ENCODE assay signal across 12 cellular contexts in the genomic region with DNA sequence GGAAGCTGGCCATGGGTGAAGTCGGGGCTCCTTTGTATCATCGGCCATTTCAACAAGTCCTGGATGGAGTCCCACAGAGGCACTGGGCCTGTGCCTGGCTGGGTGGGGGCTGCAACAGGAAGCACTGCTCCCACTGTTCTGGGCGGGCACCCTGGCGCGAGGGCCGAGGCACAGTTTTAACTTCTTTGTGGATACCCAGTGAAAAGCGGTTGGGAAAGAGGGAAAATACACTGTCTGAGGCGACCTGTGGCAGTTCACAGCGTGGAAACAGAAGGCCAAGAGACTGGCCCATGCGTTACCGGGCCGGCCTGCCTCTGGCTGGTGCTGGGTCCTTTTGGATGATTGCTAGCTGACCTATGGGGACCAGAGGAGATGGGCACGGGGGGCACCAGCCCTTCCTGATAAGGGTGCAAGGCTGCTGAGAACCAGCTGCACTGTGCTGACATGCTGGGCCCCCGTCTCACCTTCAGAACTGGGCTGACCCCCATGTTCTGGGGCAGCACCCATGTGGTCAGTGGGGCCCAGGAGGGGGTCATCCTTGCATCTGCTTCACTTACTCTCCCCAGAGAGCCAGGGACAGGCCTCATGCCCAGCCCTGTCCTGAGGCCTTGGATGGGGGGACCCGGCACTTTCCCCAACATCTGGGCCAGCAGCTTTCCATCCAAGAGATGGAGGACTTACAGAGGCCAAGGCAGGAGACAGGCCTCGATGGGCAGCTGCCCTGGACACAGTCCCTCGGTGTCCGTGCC. TPM values are rescaled to one million over a fixed set of nuclear protein-coding genes. Genes with fewer than 3 reads are reported as not detected.
A peak's percentile ranks its signal among the peaks of the same experiment; 100 is the strongest.
DNase-seq lines count a peak whose midpoint lies in the region; ATAC-seq and TF ChIP-seq lines count a peak whose summit lies in the region.
"Had no signal": no experiment of that assay in that cellular context is flagged by ENCODE, and none has a peak within 500 bp of the region (broad histone marks: within the 10 kb centered on the region; RNA-seq: fewer than 3 reads in every experiment).

No MANE protein-coding gene starts in this region.

- H3K27me3 ChIP-seq in H7 (ENCODE audit: control insufficient read depth, insufficient read depth, low read length), result peaks cover 23% of the 10 kb centered on the region

- H3K4me3 ChIP-seq in H7 (ENCODE audit: insufficient read depth, low read depth, low read length) (no peak overlapping the region), mucosa of descending colon (no peak overlapping the region)
- H3K4me3 ChIP-seq: tibial artery had no signal

- peak overlapping the region; percentile 34 for H3K27ac Mint-ChIP-seq in activated T-helper 1 cell treated with anti-CD3 and anti-CD28 coated beads, Interleukin-12 subunit alpha, Interleukin-12 subunit beta, Interleukin-2, Interleukin-4 antibody, amounts not matched to agents 30 ng/mL and 10 ng/mL and 1 ng/mL, durations not matched to agents 14 hours and 24 hours and 36 hours
- no peak overlapping the region for H3K27ac Mint-ChIP-seq in HFFc6
- H3K27ac Mint-ChIP-seq: activated CD4-positive, alpha-beta T cell treated with anti-CD3 and anti-CD28 coated beads for 36 hours had no signal

- intact Hi-C loops in activated T-helper 1 cell treated with anti-CD3 and anti-CD28 coated beads, Interleukin-12 subunit alpha, Interleukin-12 subunit beta, Interleukin-2, Interleukin-4 antibody, amounts not matched to agents 30 ng/mL and 10 ng/mL and 1 ng/mL, durations not matched to agents 14 hours and 24 hours and 36 hours (cut with micrococcal nuclease), result loop anchor here (1.0 kb wide), 3 partner anchors 11 to 211 kb away; partner anchors contain the start of genes AP5B1, BANF1 and EIF1AD
- intact Hi-C loops in mucosa of descending colon (cut with DNase I, micrococcal nuclease), result no loop called here

- TF ChIP-seq CTCF in 22Rv1 (IDR thresholded peaks at IDR 0.05) (no peak), mucosa of descending colon (IDR thresholded peaks at IDR 0.05) (no peak), HFFc6 (IDR thresholded peaks at IDR 0.05) (no peak)

- no peak for ATAC-seq in mucosa of descending colon
- ATAC-seq: activated CD4-positive, alpha-beta T cell treated with anti-CD3 and anti-CD28 coated beads for 36 hours had no signal

- peaks cover 42% of the 10 kb centered on the region for H3K4me1 ChIP-seq in mucosa of descending colon (ENCODE audit: low read depth)

- no peaks in the 10 kb centered on the region; the same call in 1 of the 2 replicates for H3K36me3 ChIP-seq in H7 (replicated peaks; ENCODE audit: control insufficient read depth, insufficient read depth, low read length)
- H3K36me3 ChIP-seq in mucosa of descending colon (ENCODE audit: low read depth), result peaks cover 6% of the 10 kb centered on the region

- H3K9me3 Mint-ChIP-seq in activated T-helper 1 cell treated with anti-CD3 and anti-CD28 coated beads, Interleukin-12 subunit alpha, Interleukin-12 subunit beta, Interleukin-2, Interleukin-4 antibody, amounts not matched to agents 30 ng/mL and 10 ng/mL and 1 ng/mL, durations not matched to agents 14 hours and 24 hours and 36 hours, result no peaks in the 10 kb centered on the region
- H3K9me3 Mint-ChIP-seq in HFFc6, result no peaks in the 10 kb centered on the region

- TF ChIP-seq POLR2A in erythroblast (IDR thresholded peaks at IDR 0.05; ENCODE audit: low read length), result no peak

- DNase-seq in H7, result peak; percentile 35
- no peak for DNase-seq in activated T-helper 1 cell treated with anti-CD3 and anti-CD28 coated beads, Interleukin-12 subunit alpha, Interleukin-12 subunit beta, Interleukin-2, Interleukin-4 antibody, amounts not matched to agents 30 ng/mL and 10 ng/mL and 1 ng/mL, durations not matched to agents 14 hours and 24 hours and 36 hours (ENCODE audit: low spot score)
- peak in 2 of 3 donors; percentile 16 to 50 for DNase-seq in mucosa of descending colon
- DNase-seq in NCI-H1092 treated with DMSO at 0.1 percent for 48 hours (lab: John Stamatoyannopoulos, UW), result no peak
- DNase-seq in erythroblast (lab: John Stamatoyannopoulos, UW), result no peak
- no peak for DNase-seq in NCI-H1694 treated with DMSO at 0.1 percent for 48 hours (lab: John Stamatoyannopoulos, UW)
- DNase-seq in HFFc6, result no peak
- DNase-seq: activated CD4-positive, alpha-beta T cell treated with anti-CD3 and anti-CD28 coated beads for 36 hours; anterior cingulate cortex; tibial artery had no signal

- no peaks in the 10 kb centered on the region for H3K36me3 Mint-ChIP-seq in activated T-helper 1 cell treated with anti-CD3 and anti-CD28 coated beads, Interleukin-12 subunit alpha, Interleukin-12 subunit beta, Interleukin-2, Interleukin-4 antibody, amounts not matched to agents 30 ng/mL and 10 ng/mL and 1 ng/mL, durations not matched to agents 14 hours and 24 hours and 36 hours (ENCODE audit: low read depth)
- no peaks in the 10 kb centered on the region for H3K36me3 Mint-ChIP-seq in HFFc6 (ENCODE audit: low read depth)

- H3K9me3 ChIP-seq in mucosa of descending colon, result no peaks in the 10 kb centered on the region
- H3K9me3 ChIP-seq: tibial artery had no signal

- H3K4me1 Mint-ChIP-seq in activated T-helper 1 cell treated with anti-CD3 and anti-CD28 coated beads, Interleukin-12 subunit alpha, Interleukin-12 subunit beta, Interleukin-2, Interleukin-4 antibody, amounts not matched to agents 30 ng/mL and 10 ng/mL and 1 ng/mL, durations not matched to agents 14 hours and 24 hours and 36 hours (ENCODE audit: low read depth), result peaks cover 17% of the 10 kb centered on the region
- peaks cover 17% of the 10 kb centered on the region; the same call in 1 of the 2 replicates for H3K4me1 Mint-ChIP-seq in HFFc6 (ENCODE audit: low read depth)

- H3K4me3 Mint-ChIP-seq in activated T-helper 1 cell treated with anti-CD3 and anti-CD28 coated beads, Interleukin-12 subunit alpha, Interleukin-12 subunit beta, Interleukin-2, Interleukin-4 antibody, amounts not matched to agents 30 ng/mL and 10 ng/mL and 1 ng/mL, durations not matched to agents 14 hours and 24 hours and 36 hours, result no peak overlapping the region
- H3K4me3 Mint-ChIP-seq in HFFc6, result no peak overlapping the region
- H3K4me3 Mint-ChIP-seq: activated CD4-positive, alpha-beta T cell treated with anti-CD3 and anti-CD28 coated beads for 36 hours; naive thymus-derived CD4-positive, alpha-beta T cell had no signal

- peak overlapping the region; percentile 27; the same call in 1 of the 2 replicates for H3K27ac ChIP-seq in 22Rv1
- H3K27ac ChIP-seq: tibial artery had no signal

- H3K27me3 Mint-ChIP-seq in activated T-helper 1 cell treated with anti-CD3 and anti-CD28 coated beads, Interleukin-12 subunit alpha, Interleukin-12 subunit beta, Interleukin-2, Interleukin-4 antibody, amounts not matched to agents 30 ng/mL and 10 ng/mL and 1 ng/mL, durations not matched to agents 14 hours and 24 hours and 36 hours (ENCODE audit: insufficient read depth), result peaks cover 24% of the 10 kb centered on the region
- peaks cover 19% of the 10 kb centered on the region for H3K27me3 Mint-ChIP-seq in HFFc6 (ENCODE audit: insufficient read depth)

RNA-seq across cellular contexts. Expression of gene OVOL1, which starts 4.2 kb away (rescaled TPM):
- 1.2 and 1.4 TPM in 2 replicates for total RNA-seq in H7 (2014; rRNA removed; shearing (Covaris generic))
- 0.10 and 0.36 TPM in 2 replicates for total RNA-seq in activated T-helper 1 cell treated with anti-CD3 and anti-CD28 coated beads, Interleukin-12 subunit alpha, Interleukin-12 subunit beta, Interleukin-2, Interleukin-4 antibody, amounts not matched to agents 30 ng/mL and 10 ng/mL and 1 ng/mL, durations not matched to agents 14 hours and 24 hours and 36 hours
- 10 to 100 TPM; 16.5 to 48.6 (median 34.3) TPM for total RNA-seq in mucosa of descending colon
- not detected for total RNA-seq in HFFc6 (2021; fragmentation: NEBNext Ultra II Directional; extraction: Animal tissue kit (Norgen Biotek cat#: 25700))
- total RNA-seq: naive thymus-derived CD4-positive, alpha-beta T cell had no signal

RNA-seq across cellular contexts. Expression of gene AP5B1, which starts 10.3 kb away (rescaled TPM):
- 6.7 and 7.8 TPM in 2 replicates for total RNA-seq in H7 (2014; rRNA removed; shearing (Covaris generic))
- total RNA-seq in activated T-helper 1 cell treated with anti-CD3 and anti-CD28 coated beads, Interleukin-12 subunit alpha, Interleukin-12 subunit beta, Interleukin-2, Interleukin-4 antibody, amounts not matched to agents 30 ng/mL and 10 ng/mL and 1 ng/mL, durations not matched to agents 14 hours and 24 hours and 36 hours, result 17.4 and 19.2 TPM in 2 replicates
- 10 to 100 TPM; 21.2 to 21.8 (median 21.3) TPM for total RNA-seq in mucosa of descending colon
- 10 to 100 TPM in 2 of 6 experiments, 1 to 10 TPM in 4; 8.7 to 11.1 (median 9.5) TPM for total RNA-seq in HFFc6 (2021; fragmentation: NEBNext Ultra II Directional; extraction: Animal tissue kit (Norgen Biotek cat#: 25700))

RNA-seq across cellular contexts. Expression of gene SNX32, which starts 42.7 kb away (rescaled TPM):
- 0.26 and 0.80 TPM in 2 replicates for total RNA-seq in H7 (2014; rRNA removed; shearing (Covaris generic))
- total RNA-seq in activated T-helper 1 cell treated with anti-CD3 and anti-CD28 coated beads, Interleukin-12 subunit alpha, Interleukin-12 subunit beta, Interleukin-2, Interleukin-4 antibody, amounts not matched to agents 30 ng/mL and 10 ng/mL and 1 ng/mL, durations not matched to agents 14 hours and 24 hours and 36 hours, result 1.6 and 1.9 TPM in 2 replicates
- 1 to 10 TPM; 1.1 to 9.4 (median 1.4) TPM for total RNA-seq in mucosa of descending colon
- not detected for total RNA-seq in HFFc6 (2021; fragmentation: NEBNext Ultra II Directional; extraction: Animal tissue kit (Norgen Biotek cat#: 25700))

Comparison
In these comparisons a context has a peak if more than half of its experiments do, and no peak if none do; other contexts are left out.
1. DNase-seq: peak in H7 (single experiment) and mucosa of descending colon (2 of 3); none in activated T-helper 1 cell treated with anti-CD3 and anti-CD28 coated beads, Interleukin-12 subunit alpha, Interleukin-12 subunit beta, Interleukin-2, Interleukin-4 antibody, amounts not matched to agents 30 ng/mL and 10 ng/mL and 1 ng/mL, durations not matched to agents 14 hours and 24 hours and 36 hours (single experiment), NCI-H1092 treated with DMSO at 0.1 percent for 48 hours (single experiment), erythroblast (0 of 2), NCI-H1694 treated with DMSO at 0.1 percent for 48 hours (single experiment) and HFFc6 (single experiment).